In the genomic region with DNA sequence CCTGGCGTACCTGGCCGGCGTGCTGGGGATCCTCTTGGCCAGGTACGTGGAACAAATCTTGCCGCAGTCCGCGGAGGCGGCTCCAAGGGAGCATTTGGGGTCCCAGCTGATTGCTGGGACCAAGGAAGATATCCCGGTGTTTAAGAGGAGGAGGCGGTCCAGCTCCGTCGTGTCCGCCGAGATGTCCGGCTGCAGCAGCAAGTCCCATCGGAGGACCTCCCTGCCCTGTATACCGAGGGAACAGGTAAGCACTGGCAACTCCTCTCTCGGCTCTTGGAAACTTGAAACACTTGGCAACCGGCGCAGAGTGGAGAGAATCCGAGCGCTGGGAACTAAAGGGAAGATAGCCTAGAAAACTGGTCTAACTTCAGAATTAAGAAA, we compare ENCODE assay signal across 9 cellular contexts. TPM values are rescaled to one million over a fixed set of nuclear protein-coding genes. Genes with fewer than 3 reads are reported as not detected.
A peak's percentile ranks its signal among the peaks of the same experiment; 100 is the strongest.
DNase-seq lines count a peak whose midpoint lies in the region; ATAC-seq and TF ChIP-seq lines count a peak whose summit lies in the region.
"Had no signal": no experiment of that assay in that cellular context is flagged by ENCODE, and none has a peak within 500 bp of the region (broad histone marks: within the 10 kb centered on the region; RNA-seq: fewer than 3 reads in every experiment).

No MANE protein-coding gene starts in this region.

- H3K27ac ChIP-seq in lower lobe of right lung (peak overlapping the region; percentile 74), transverse colon (peak overlapping the region; percentile 89 to 97 (median 94))
- H3K27ac ChIP-seq: 22Rv1 had no signal

- H3K27me3 ChIP-seq in lower lobe of right lung (ENCODE audit: low read depth) = peaks cover 24% of the 10 kb centered on the region
- H3K27me3 ChIP-seq in transverse colon = peaks cover 11% of the 10 kb centered on the region

- ATAC-seq in lower lobe of right lung = peak; percentile 2 to 6

- peak; percentile 22 for DNase-seq in DMS 273 (lab: John Stamatoyannopoulos, UW; ENCODE audit: unreplicated experiment)
- no peak for DNase-seq in DMS 273 treated with DMSO at 0.1 percent for 48 hours (lab: John Stamatoyannopoulos, UW)
- DNase-seq in ecto neural progenitor cell (ENCODE audit: low spot score) = peak; percentile 67
- peak; percentile 41 for DNase-seq in lower lobe of right lung
- DNase-seq in transverse colon = peak; percentile 58
- DNase-seq in OCI-M2 (lab: John Stamatoyannopoulos, UW; ENCODE audit: unreplicated experiment) = no peak
- DNase-seq in activated CD4-positive, CD25-positive, alpha-beta regulatory T cell (lab: John Stamatoyannopoulos, UW) = no peak
- DNase-seq in NCI-H2196 treated with DMSO at 0.1 percent for 48 hours (lab: John Stamatoyannopoulos, UW; ENCODE audit: unreplicated experiment) = no peak

- H3K4me1 ChIP-seq in lower lobe of right lung (peaks cover 10% of the 10 kb centered on the region), transverse colon (peaks cover 0 to 34% (median 6%) of the 10 kb centered on the region in 4 donors)

- no peak for TF ChIP-seq EP300 in transverse colon (IDR thresholded peaks at IDR 0.05; ENCODE audit: low read depth)

- no peak for TF ChIP-seq POLR2A in transverse colon (IDR thresholded peaks at IDR 0.05)

- H3K36me3 ChIP-seq in lower lobe of right lung (no peaks in the 10 kb centered on the region), transverse colon (no peaks in the 10 kb centered on the region)

- TF ChIP-seq CTCF in lower lobe of right lung (IDR thresholded peaks at IDR 0.05) (no peak), transverse colon (IDR thresholded peaks at IDR 0.05) (no peak)

- intact Hi-C loops in lower lobe of right lung (cut with DNase I) (no loop called here), transverse colon (cut with DNase I; ENCODE audit: low total_unique reads) (no loop called here)

- H3K4me3 ChIP-seq in lower lobe of right lung (peak overlapping the region; percentile 62), transverse colon (peak overlapping the region; percentile 71 to 92 (median 83))

- no peaks in the 10 kb centered on the region for H3K9me3 ChIP-seq in lower lobe of right lung
- H3K9me3 ChIP-seq in transverse colon = no peaks in the 10 kb centered on the region

- WGBS in transverse colon (ENCODE audit: low coverage in 1 of 2), 2 donors = 0 to 5% methylated on average over 7 to 22 of the region's 22 CpGs

- in situ Hi-C loops in transverse colon (cut with MboI; ENCODE audit: low pct_ligation_motif_present in 1 of 4, low pct_unique_long_range_greater_than_20kb in 1 of 4, low sequenced_read_pairs in 3 of 4) = loop anchor here in 1 of 4 donors (25.0 kb wide), 2 partner anchors 458 to 608 kb away; no protein-coding TSS in a partner anchor

RNA-seq across cellular contexts. Expression of gene PDE3A, which starts 1.7 kb away (rescaled TPM):
- 5.5 TPM for total RNA-seq in lower lobe of right lung
- 100 to 1,000 TPM in 3 of 4 donors, 10 to 100 TPM in 1; 51.3 to 150 (median 114) TPM for total RNA-seq in transverse colon

Comparison
In these comparisons a context has a peak if more than half of its experiments do, and no peak if none do; other contexts are left out.
1. DNase-seq: peak in DMS 273 (single experiment), ecto neural progenitor cell (single experiment), lower lobe of right lung (single experiment) and transverse colon (single experiment); none in DMS 273 treated with DMSO at 0.1 percent for 48 hours (single experiment), OCI-M2 (single experiment), activated CD4-positive, CD25-positive, alpha-beta regulatory T cell (0 of 4) and NCI-H2196 treated with DMSO at 0.1 percent for 48 hours (single experiment).